In genomic region chr15:63939531-63940130, GRCh38 we compare ENCODE assay signal across 8 cellular contexts.
DNase-seq lines count a peak whose midpoint lies in the region; ATAC-seq, FAIRE-seq and TF ChIP-seq lines count a peak whose summit lies in the region.

No MANE protein-coding gene starts in this region.

- 24 to 86% (median 47%) methylated on average over 4 of the region's 4 CpGs for WGBS in small intestine, 3 donors

- no peaks in the 10 kb centered on the region for H3K27me3 Mint-ChIP-seq in activated T-helper 2 cell treated with anti-CD3 and anti-CD28 coated beads, Interferon-gamma antibody, Interleukin-2, Interleukin-4, amounts not matched to agents 10 μg/mL and 5 μg/mL and 100 μg/mL, durations not matched to agents 14 hours and 24 hours and 36 hours (ENCODE audit: low read depth)

- H3K4me3 ChIP-seq in right atrium auricular region (no peak overlapping the region), small intestine (ENCODE audit: low read depth in 1 of 2, low read length in 2 of 2) (no peak overlapping the region)

- peak overlapping the region; percentile 63 to 77 for H3K27ac ChIP-seq in right atrium auricular region
- peak overlapping the region; percentile 58 to 87 for H3K27ac ChIP-seq in small intestine (ENCODE audit: low read depth in 1 of 2, low read length in 1 of 2)

- H3K9me3 ChIP-seq in right atrium auricular region (no peaks in the 10 kb centered on the region), small intestine (ENCODE audit: control insufficient read depth, low read depth) (no peaks in the 10 kb centered on the region)

- peak overlapping the region; percentile 76 for H3K27ac Mint-ChIP-seq in activated T-helper 2 cell treated with anti-CD3 and anti-CD28 coated beads, Interferon-gamma antibody, Interleukin-2, Interleukin-4, amounts not matched to agents 10 μg/mL and 5 μg/mL and 100 μg/mL, durations not matched to agents 14 hours and 24 hours and 36 hours

- peaks cover 32% of the 10 kb centered on the region for H3K4me1 Mint-ChIP-seq in activated T-helper 2 cell treated with anti-CD3 and anti-CD28 coated beads, Interferon-gamma antibody, Interleukin-2, Interleukin-4, amounts not matched to agents 10 μg/mL and 5 μg/mL and 100 μg/mL, durations not matched to agents 14 hours and 24 hours and 36 hours (ENCODE audit: low read depth)

- H3K36me3 Mint-ChIP-seq in activated T-helper 2 cell treated with anti-CD3 and anti-CD28 coated beads, Interferon-gamma antibody, Interleukin-2, Interleukin-4, amounts not matched to agents 10 μg/mL and 5 μg/mL and 100 μg/mL, durations not matched to agents 14 hours and 24 hours and 36 hours (ENCODE audit: low read depth): no peaks in the 10 kb centered on the region

- no peak for ATAC-seq in left colon

- no peak overlapping the region for H3K4me3 Mint-ChIP-seq in activated T-helper 2 cell treated with anti-CD3 and anti-CD28 coated beads, Interferon-gamma antibody, Interleukin-2, Interleukin-4, amounts not matched to agents 10 μg/mL and 5 μg/mL and 100 μg/mL, durations not matched to agents 14 hours and 24 hours and 36 hours (ENCODE audit: low read depth)

- FAIRE-seq in GM19239 (lab: Jason Lieb, UNC) (peak; percentile 63), small intestine (lab: Jason Lieb, UNC) (no peak)

- no peaks in the 10 kb centered on the region for H3K9me3 Mint-ChIP-seq in activated T-helper 2 cell treated with anti-CD3 and anti-CD28 coated beads, Interferon-gamma antibody, Interleukin-2, Interleukin-4, amounts not matched to agents 10 μg/mL and 5 μg/mL and 100 μg/mL, durations not matched to agents 14 hours and 24 hours and 36 hours

- H3K4me1 ChIP-seq in right atrium auricular region (peaks cover 0 to 48% of the 10 kb centered on the region in 2 donors), small intestine (ENCODE audit: control insufficient read depth in 2 of 2, insufficient read depth in 1 of 2, low read depth in 1 of 2, low read length in 1 of 2) (no peaks in the 10 kb centered on the region)

- DNase-seq in GM19239 (ENCODE audit: insufficient read length, low spot score) (no peak), right atrium auricular region (ENCODE audit: low spot score) (peak; percentile 59), small intestine (peak; percentile 36), DMS79 treated with DMSO at 0.1 percent for 48 hours (lab: John Stamatoyannopoulos, UW) (no peak), left colon (no peak), NCI-H526 treated with DMSO at 0.1 percent for 48 hours (lab: John Stamatoyannopoulos, UW) (no peak), HT-29 (ENCODE audit: low spot score) (no peak)
- DNase-seq in activated T-helper 2 cell treated with anti-CD3 and anti-CD28 coated beads, Interferon-gamma antibody, Interleukin-2, Interleukin-4, amounts not matched to agents 10 μg/mL and 5 μg/mL and 100 μg/mL, durations not matched to agents 14 hours and 24 hours and 36 hours (ENCODE audit: low spot score): peak; percentile 10

- H3K36me3 ChIP-seq in right atrium auricular region (no peaks in the 10 kb centered on the region), small intestine (ENCODE audit: control insufficient read depth in 2 of 2, insufficient read depth in 2 of 2, low read length in 2 of 2) (peaks cover 0 to 3% of the 10 kb centered on the region in 2 donors)

- no peak for TF ChIP-seq CTCF in right atrium auricular region (IDR thresholded peaks at IDR 0.05)

- H3K27me3 ChIP-seq in right atrium auricular region (no peaks in the 10 kb centered on the region), small intestine (ENCODE audit: control insufficient read depth in 2 of 2, insufficient read depth in 2 of 2, low read length in 2 of 2) (no peaks in the 10 kb centered on the region)

- intact Hi-C loops in activated T-helper 2 cell treated with anti-CD3 and anti-CD28 coated beads, Interferon-gamma antibody, Interleukin-2, Interleukin-4, amounts not matched to agents 10 μg/mL and 5 μg/mL and 100 μg/mL, durations not matched to agents 14 hours and 24 hours and 36 hours (cut with micrococcal nuclease): loop anchor here (1.0 to 10.0 kb wide), 3 partner anchors 47 to 105 kb away; partner anchors contain the start of gene DAPK2
- intact Hi-C loops in left colon (cut with DNase I, micrococcal nuclease): loop anchor here in 1 of 2 donors (10.0 kb wide), 1 partner anchor 105 kb away; the partner anchor contains the start of gene DAPK2

Comparison
In these comparisons a context has a peak if more than half of its experiments do, and no peak if none do; other contexts are left out.
1. DNase-seq: peak in activated T-helper 2 cell treated with anti-CD3 and anti-CD28 coated beads, Interferon-gamma antibody, Interleukin-2, Interleukin-4, amounts not matched to agents 10 μg/mL and 5 μg/mL and 100 μg/mL, durations not matched to agents 14 hours and 24 hours and 36 hours (single experiment), right atrium auricular region (single experiment) and small intestine (single experiment); none in GM19239 (single experiment), DMS79 treated with DMSO at 0.1 percent for 48 hours (single experiment), left colon (0 of 2), NCI-H526 treated with DMSO at 0.1 percent for 48 hours (single experiment) and HT-29 (single experiment).